In genomic region chrX:1673337-1673736, GRCh38 we compare ENCODE assay signal across 8 cellular contexts. TPM values are rescaled to one million over a fixed set of nuclear protein-coding genes. Genes with fewer than 3 reads are reported as not detected.
DNase-seq lines count a peak whose midpoint lies in the region; ATAC-seq, FAIRE-seq and TF ChIP-seq lines count a peak whose summit lies in the region.

No MANE protein-coding gene starts in this region.

- H4K12ac ChIP-seq in trophoblast cell (ENCODE audit: low read depth, low read length) = no peak overlapping the region

- ATAC-seq in RWPE2 (ENCODE audit: low read depth) (0 out of 3 replicates have a peak, but pooled peaks have one; percentile 14), HG03439 (IDR thresholded peaks at IDR 0.05; ENCODE audit: unreplicated experiment) (no peak), GM18870 (IDR thresholded peaks at IDR 0.05; ENCODE audit: unreplicated experiment) (no peak), HG02759 (IDR thresholded peaks at IDR 0.05; ENCODE audit: unreplicated experiment) (no peak)

- no peak overlapping the region for H4K91ac ChIP-seq in trophoblast cell (ENCODE audit: low read depth, low read length)

- FAIRE-seq in GM12891 (lab: Jason Lieb, UNC) = peak; percentile 31

- no peak overlapping the region for H3K23ac ChIP-seq in trophoblast cell (ENCODE audit: low read length)

- no peak overlapping the region for H3K14ac ChIP-seq in trophoblast cell (ENCODE audit: low read length)

- H3K4ac ChIP-seq in trophoblast cell (ENCODE audit: low read depth, low read length) = no peak overlapping the region

- H2AK5ac ChIP-seq in trophoblast cell (ENCODE audit: low read length) = no peak overlapping the region

- H4K8ac ChIP-seq in trophoblast cell (ENCODE audit: low read depth, low read length) = no peak overlapping the region

- no peak overlapping the region for H2BK120ac ChIP-seq in trophoblast cell (ENCODE audit: insufficient read depth, low read length, poor library complexity)

- H3K27ac ChIP-seq in RWPE2 (ENCODE audit: poor library complexity, severe bottlenecking) = no peak overlapping the region
- no peak overlapping the region for H3K27ac ChIP-seq in trophoblast cell (ENCODE audit: low read depth, low read length)

- H3K79me2 ChIP-seq in trophoblast cell (ENCODE audit: control insufficient read depth, insufficient read depth, low read length, poor library complexity) = no peaks in the 10 kb centered on the region

- no peak overlapping the region for H3K4me2 ChIP-seq in trophoblast cell (ENCODE audit: low read length)

- no peak overlapping the region for H3K4me3 ChIP-seq in RWPE2 (ENCODE audit: severe bottlenecking)
- no peak overlapping the region for H3K4me3 ChIP-seq in choroid plexus epithelial cell (ENCODE audit: low read depth, low read length)
- no peak overlapping the region for H3K4me3 ChIP-seq in trophoblast cell (ENCODE audit: low read depth, low read length)

- no peak overlapping the region for H2AFZ ChIP-seq in trophoblast cell (ENCODE audit: insufficient read depth, low read length, poor library complexity)

- TF ChIP-seq CTCF in RWPE2 (IDR thresholded peaks at IDR 0.05; ENCODE audit: poor library complexity, severe bottlenecking) = peak; percentile 69
- peak; percentile 74 for TF ChIP-seq CTCF in choroid plexus epithelial cell (conservative IDR thresholded peaks at IDR 0.05; ENCODE audit: low read depth, low read length)

- no CpG with 5 or more reads among the region's 7 CpGs for WGBS in trophoblast cell (ENCODE audit: extremely low coverage, insufficient coverage, insufficient read length)

- no peaks in the 10 kb centered on the region for H3K9me3 ChIP-seq in RWPE2 (ENCODE audit: severe bottlenecking)
- H3K9me3 ChIP-seq in trophoblast cell (ENCODE audit: insufficient read depth, low read depth, low read length) = peaks cover 3% of the 10 kb centered on the region

- H3K36me3 ChIP-seq in RWPE2 (ENCODE audit: low read depth) (no peaks in the 10 kb centered on the region), trophoblast cell (ENCODE audit: control insufficient read depth in 1 of 2, insufficient read depth in 2 of 2, low read length in 2 of 2) (no peaks in the 10 kb centered on the region)

- H3K9ac ChIP-seq in trophoblast cell (ENCODE audit: low read length) = no peak overlapping the region

- H3K79me1 ChIP-seq in trophoblast cell (ENCODE audit: low read length) = no peaks in the 10 kb centered on the region

- H3K4me1 ChIP-seq in RWPE2 (ENCODE audit: insufficient read depth, poor library complexity, severe bottlenecking) (no peaks in the 10 kb centered on the region), trophoblast cell (ENCODE audit: control insufficient read depth in 1 of 2, insufficient read depth in 2 of 2, low read length in 2 of 2) (no peaks in the 10 kb centered on the region)

- H3K27me3 ChIP-seq in RWPE2 (ENCODE audit: insufficient read depth, poor library complexity, severe bottlenecking) (no peaks in the 10 kb centered on the region), trophoblast cell (ENCODE audit: insufficient read depth, low read length) (no peaks in the 10 kb centered on the region)

- no peak overlapping the region for H3K18ac ChIP-seq in trophoblast cell (ENCODE audit: low read length)

- DNase-seq in AG08395 (ENCODE audit: low spot score) (peak; percentile 23), GM12891 (ENCODE audit: insufficient read length, low spot score) (no peak), RWPE2 (ENCODE audit: low spot score) (peak; percentile 19), choroid plexus epithelial cell (ENCODE audit: low read depth) (peak; percentile 48), trophoblast cell (peak; percentile 35 to 70)

- TF ChIP-seq POLR2A in GM12891 (IDR thresholded peaks at IDR 0.05; ENCODE audit: low read depth, low read length) = no peak

- H2BK12ac ChIP-seq in trophoblast cell (ENCODE audit: low read length) = no peak overlapping the region

- H2BK5ac ChIP-seq in trophoblast cell (ENCODE audit: low read depth, low read length, poor library complexity) = no peak overlapping the region

TF ChIP-seq in GM12891, 5 proteins besides CTCF, POLR2A, EP300 and RAD21:
- TF ChIP-seq TAF1 (IDR thresholded peaks at IDR 0.05; ENCODE audit: low read depth, low read length) = no peak
- no peak for TF ChIP-seq PAX5 (IDR thresholded peaks at IDR 0.05; ENCODE audit: insufficient read depth, low read length, severe bottlenecking)
- TF ChIP-seq SPI1 (IDR thresholded peaks at IDR 0.05; ENCODE audit: low read depth, low read length) = no peak
- TF ChIP-seq POLR2AphosphoS5 (IDR thresholded peaks at IDR 0.05; ENCODE audit: low read depth, low read length) = no peak
- TF ChIP-seq POU2F2 (IDR thresholded peaks at IDR 0.05; ENCODE audit: low read depth, low read length) = no peak

RNA-seq across cellular contexts. Expression of gene ASMT, which starts 58.5 kb away (rescaled TPM):
- polyA plus RNA-seq in GM12891 (2012; ENCODE audit: low read depth, missing spikeins) = 1.7 TPM
- polyA plus RNA-seq in trophoblast cell (2013) = 0.15 and 0.18 TPM in 2 replicates
